8 cellular contexts compared by ENCODE assay signal in the genomic region with DNA sequence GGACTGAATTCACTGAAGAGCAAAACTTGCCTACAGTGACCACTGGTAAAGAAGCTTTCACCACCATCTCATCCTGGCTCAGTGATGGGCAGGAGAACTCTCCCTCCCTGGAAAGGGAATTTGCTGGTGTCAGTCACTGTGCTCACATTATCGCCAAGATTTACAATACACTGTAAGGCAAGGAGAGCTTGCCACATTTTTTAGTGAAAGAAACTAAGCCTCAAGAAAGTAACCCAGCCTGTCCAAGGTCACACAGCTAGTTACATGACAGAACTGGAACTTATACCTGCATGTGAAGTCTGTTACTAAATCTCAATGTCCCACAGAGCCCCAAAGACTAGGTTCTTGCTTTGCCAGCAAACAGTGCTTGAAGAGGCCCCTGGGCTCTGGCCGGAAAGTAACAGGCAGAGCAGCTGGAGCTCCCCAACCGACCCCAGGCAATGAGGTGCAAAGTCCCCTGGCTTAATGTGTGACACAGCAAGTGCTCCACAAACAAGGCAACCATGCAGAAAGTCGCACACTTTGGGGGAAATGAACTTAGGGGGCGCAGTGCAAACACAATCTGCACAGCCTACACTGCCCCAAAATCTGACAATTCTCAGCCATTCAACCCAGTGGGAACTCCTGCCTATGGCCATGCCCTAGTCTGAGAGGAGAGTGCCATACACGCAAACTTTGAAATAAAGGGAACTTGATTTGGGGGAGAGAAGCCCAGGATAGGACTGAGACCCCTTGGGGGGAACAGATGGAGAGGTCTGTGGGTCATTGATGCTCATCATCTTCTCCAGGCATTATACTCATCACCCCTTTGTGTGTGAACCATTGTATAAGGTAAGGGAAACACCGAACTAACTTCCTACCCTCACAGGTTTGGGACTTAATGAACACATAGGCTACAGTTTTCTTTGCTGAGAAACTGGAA. TPM values are rescaled to one million over a fixed set of nuclear protein-coding genes. Genes with fewer than 3 reads are reported as not detected.
A peak's percentile ranks its signal among the peaks of the same experiment; 100 is the strongest.
DNase-seq lines count a peak whose midpoint lies in the region; ATAC-seq and TF ChIP-seq lines count a peak whose summit lies in the region.

No MANE protein-coding gene starts in this region.

- no peaks in the 10 kb centered on the region for H3K27me3 ChIP-seq in right atrium auricular region
- H3K27me3 ChIP-seq in fibroblast of lung (ENCODE audit: control insufficient read depth, insufficient read depth, low read length) = no peaks in the 10 kb centered on the region

- no peaks in the 10 kb centered on the region for H3K9me3 Mint-ChIP-seq in activated B cell treated with CpG ODN at 0.5 μM for 24 hours

- CTCF ChIA-PET in activated B cell treated with CpG ODN at 0.5 μM for 24 hours (lab: Charles Lee) = interaction anchor here (0.8 to 5.7 kb wide), 6 partner anchors 36 to 108 kb away, joined by 3 to 239 read pairs (median 4); no protein-coding TSS in a partner anchor

- peak in 1 of 2 donors; percentile 11 for TF ChIP-seq CTCF in right atrium auricular region (IDR thresholded peaks at IDR 0.05)
- no peak for TF ChIP-seq CTCF in activated B cell treated with CpG ODN at 0.5 μM for 24 hours (IDR thresholded peaks at IDR 0.05)
- peak in 1 of 2 donors; percentile 1 for TF ChIP-seq CTCF in fibroblast of lung (conservative IDR thresholded peaks at IDR 0.05 in 1 of 2, IDR thresholded peaks at IDR 0.05 in 1 of 2; ENCODE audit: low read depth in 1 of 2, low read length in 2 of 2)

- H3K36me3 Mint-ChIP-seq in activated B cell treated with CpG ODN at 0.5 μM for 24 hours (ENCODE audit: low read depth) = peaks cover 58% of the 10 kb centered on the region

- intact Hi-C loops in cardiac septum (cut with DNase I) (loop anchor here (2.0 to 5.0 kb wide), 2 partner anchors 22 to 148 kb away; no protein-coding TSS in a partner anchor), activated B cell treated with CpG ODN at 0.5 μM for 24 hours (cut with micrococcal nuclease) (loop anchor here (5.0 kb wide), 1 partner anchor 637 kb away; a partner anchor contains a TSS)

- H3K9ac ChIP-seq in fibroblast of lung (ENCODE audit: insufficient read depth, low read length) = peak overlapping the region; percentile 58

- H3K4me1 ChIP-seq in right atrium auricular region (peaks cover 0 to 59% of the 10 kb centered on the region in 2 donors), fibroblast of lung (ENCODE audit: control insufficient read depth, extremely low read depth, insufficient read depth, low read length) (peaks cover 36% of the 10 kb centered on the region)

- H4K20me1 ChIP-seq in fibroblast of lung (ENCODE audit: control insufficient read depth, extremely low read depth, insufficient read depth, low read length) = no peaks in the 10 kb centered on the region

- peak overlapping the region; percentile 90 for H3K4me2 ChIP-seq in fibroblast of lung (ENCODE audit: extremely low read depth, insufficient read depth, low read length)

- no peak for ATAC-seq in activated B cell treated with CpG ODN at 0.5 μM for 24 hours (ENCODE audit: low read depth)
- ATAC-seq in HG03097 (IDR thresholded peaks at IDR 0.05; ENCODE audit: low FRiP score, unreplicated experiment) = no peak

- H3K36me3 ChIP-seq in right atrium auricular region = peaks cover 33% of the 10 kb centered on the region
- H3K36me3 ChIP-seq in fibroblast of lung (ENCODE audit: control insufficient read depth, insufficient read depth, low read length) = peaks cover 25% of the 10 kb centered on the region

- H3K27ac ChIP-seq in right atrium auricular region = peak overlapping the region; percentile 96 to 98
- H3K27ac ChIP-seq in fibroblast of lung (ENCODE audit: insufficient read depth, low read length) = peak overlapping the region; percentile 99

- peaks cover 72% of the 10 kb centered on the region for H3K79me2 ChIP-seq in fibroblast of lung (ENCODE audit: control insufficient read depth, insufficient read depth, low read length)

- POLR2A ChIA-PET in activated B cell treated with CpG ODN at 0.5 μM for 24 hours (lab: Charles Lee) = interaction anchor here (0.8 to 5.4 kb wide), 5 partner anchors 37 to 118 kb away, joined by 3 to 132 read pairs (median 9); no protein-coding TSS in a partner anchor

- H3K9me3 ChIP-seq in right atrium auricular region (no peaks in the 10 kb centered on the region), fibroblast of lung (ENCODE audit: control insufficient read depth, insufficient read depth, low read depth, low read length) (no peaks in the 10 kb centered on the region)

- peak overlapping the region; percentile 70 to 76 for H3K4me3 ChIP-seq in right atrium auricular region
- peak overlapping the region; percentile 62 to 92 (median 73) for H3K4me3 ChIP-seq in fibroblast of lung (replicated peaks in 1 of 4; ENCODE audit: control extremely low read depth in 1 of 4, insufficient read depth in 1 of 4, low read depth in 3 of 4, low read length in 4 of 4)

- no peaks in the 10 kb centered on the region for H3K27me3 Mint-ChIP-seq in activated B cell treated with CpG ODN at 0.5 μM for 24 hours

- H3K4me3 Mint-ChIP-seq in activated B cell treated with CpG ODN at 0.5 μM for 24 hours = peak overlapping the region; percentile 95

- no peak for DNase-seq in right atrium auricular region (ENCODE audit: low spot score)
- no peak for DNase-seq in cardiac septum (ENCODE audit: low spot score)
- no peak for DNase-seq in activated B cell treated with CpG ODN at 0.5 μM for 24 hours
- no peak for DNase-seq in fibroblast of lung (ENCODE audit: low read depth in 2 of 2)
- DNase-seq in pons (ENCODE audit: low spot score) = peak; percentile 59
- no peak for DNase-seq in LoVo (ENCODE audit: low spot score)
- no peak for DNase-seq in NCI-H1105 treated with DMSO at 0.1 percent for 48 hours (lab: John Stamatoyannopoulos, UW)

- H3K27ac Mint-ChIP-seq in activated B cell treated with CpG ODN at 0.5 μM for 24 hours = peak overlapping the region; percentile 96

- peaks cover 68% of the 10 kb centered on the region for H3K4me1 Mint-ChIP-seq in activated B cell treated with CpG ODN at 0.5 μM for 24 hours

- H2AFZ ChIP-seq in fibroblast of lung (ENCODE audit: low read length) = no peak overlapping the region

RNA-seq across cellular contexts. Expression of a gene that starts 1.9 kb away (rescaled TPM):
- 10 to 100 TPM; 84.2 to 93.5 TPM for total RNA-seq in right atrium auricular region
- total RNA-seq in cardiac septum = 42.5 TPM
- 53.4 and 60.4 TPM in 2 replicates for total RNA-seq in activated B cell treated with CpG ODN at 0.5 μM for 24 hours
- 50.8 and 77.1 TPM in 2 replicates for total RNA-seq in fibroblast of lung
- 61.8 and 107 TPM in 2 replicates for polyA plus RNA-seq in fibroblast of lung
- polyA plus RNA-seq in fibroblast of lung (2012) = 63.9 and 103 TPM in 2 replicates
- polyA minus RNA-seq in fibroblast of lung (ENCODE audit: low replicate concordance) = 62.6 and 98.4 TPM in 2 replicates

RNA-seq across cellular contexts. Expression of a gene that starts 18.3 kb away (rescaled TPM):
- total RNA-seq in right atrium auricular region = 1 to 10 TPM in 1 of 2 donors, under 1 TPM in 1; 0.20 to 2.9 TPM
- total RNA-seq in cardiac septum = 0.78 TPM
- total RNA-seq in activated B cell treated with CpG ODN at 0.5 μM for 24 hours = 2.2 and 2.8 TPM in 2 replicates
- total RNA-seq in fibroblast of lung = 5.4 and 21.0 TPM in 2 replicates
- polyA plus RNA-seq in fibroblast of lung = 19.9 and 72.2 TPM in 2 replicates
- 21.0 and 71.3 TPM in 2 replicates for polyA plus RNA-seq in fibroblast of lung (2012)
- 6.1 and 22.6 TPM in 2 replicates for polyA minus RNA-seq in fibroblast of lung (ENCODE audit: low replicate concordance)
